In genomic region chr18:69787825-69788547, GRCh38 we compare ENCODE assay signal across 15 cellular contexts.
A peak's percentile ranks its signal among the peaks of the same experiment; 100 is the strongest.
DNase-seq lines count a peak whose midpoint lies in the region; TF ChIP-seq lines count a peak whose summit lies in the region.
"Had no signal": no experiment of that assay in that cellular context is flagged by ENCODE, and none has a peak within 500 bp of the region (broad histone marks: within the 10 kb centered on the region; RNA-seq: fewer than 3 reads in every experiment).

No MANE protein-coding gene starts in this region.

- H3K9me3 ChIP-seq in HAP-1 = peaks cover 5% of the 10 kb centered on the region; the same call in 1 of the 2 replicates

- no peaks in the 10 kb centered on the region for H3K4me1 ChIP-seq in HAP-1
- H3K4me1 ChIP-seq: left ventricle myocardium inferior had no signal

- no peaks in the 10 kb centered on the region for H3K36me3 ChIP-seq in HAP-1 (replicated peaks)
- H3K36me3 ChIP-seq: left ventricle myocardium inferior had no signal

- in situ Hi-C loops in HAP-1 (cut with MboI; ENCODE audit: low sequenced_read_pairs) = no loop called here

- H3K27me3 ChIP-seq in HAP-1 (ENCODE audit: low read depth) = no peaks in the 10 kb centered on the region

- DNase-seq in ELR (ENCODE audit: low read depth) (peak; percentile 82), NCI-H226 (peak; percentile 37), epithelial cell of esophagus (ENCODE audit: low read depth) (peak; percentile 73), renal cortical epithelial cell (ENCODE audit: low read depth) (peak; percentile 73), NCI-H2029 (lab: John Stamatoyannopoulos, UW) (no peak), iPS-NIHi7 (ENCODE audit: extremely low spot score) (no peak), HAP-1 (ENCODE audit: low spot score in 2 of 2) (no peak)
- DNase-seq: activated CD4-positive, alpha-beta memory T cell treated with anti-CD3 and anti-CD28 coated beads for 36 hours; activated effector memory CD4-positive, alpha-beta T cell treated with anti-CD3 and anti-CD28 coated beads, Interleukin-2, amount 50 U/mL, for 16 hours; glutamatergic neuron; left ventricle myocardium inferior; nucleus accumbens; stimulated activated CD4-positive, alpha-beta T cell treated with anti-CD3 and anti-CD28 coated beads, Interleukin-1b, Interleukin-23, amount 100 ng/mL, for 48 hours; stimulated activated naive CD4-positive, alpha-beta T cell; T-helper 17 cell had no signal

- H3K4me3 ChIP-seq in epithelial cell of esophagus (ENCODE audit: low read length) = no peak overlapping the region
- no peak overlapping the region for H3K4me3 ChIP-seq in HAP-1
- H3K4me3 ChIP-seq: left ventricle myocardium inferior had no signal

- TF ChIP-seq CTCF in epithelial cell of esophagus (IDR thresholded peaks at IDR 0.05; ENCODE audit: insufficient read depth, low read depth, low read length, missing control alignments) = no peak

Comparison
In these comparisons a context has a peak if more than half of its experiments do, and no peak if none do; other contexts are left out.
1. DNase-seq: peak in ELR (single experiment), NCI-H226 (single experiment), epithelial cell of esophagus (single experiment) and renal cortical epithelial cell (single experiment); none in NCI-H2029 (single experiment), iPS-NIHi7 (single experiment) and HAP-1 (0 of 2).